1 cellular context compared by ENCODE assay signal in genomic region chr17:60391419-60392041, GRCh38.
A peak's percentile ranks its signal among the peaks of the same experiment; 100 is the strongest.
TF ChIP-seq lines count a peak whose summit lies in the region.

No MANE protein-coding gene starts in this region.

TF ChIP-seq in GM23338, 12 proteins besides CTCF, POLR2A, EP300 and RAD21 (continued from another document):
- TF ChIP-seq ETS1 (IDR thresholded peaks at IDR 0.05) (0 out of 2 replicates have a peak, but pooled peaks have one; percentile 18), ZNF114 (CRISPR knock-in tag; IDR thresholded peaks at IDR 0.05) (no peak), STAT1 (IDR thresholded peaks at IDR 0.05; ENCODE audit: unreplicated experiment) (no peak)
